ENCODE assay signal across 17 cellular contexts in genomic region chr6:36510365-36510764, GRCh38. TPM values are rescaled to one million over a fixed set of nuclear protein-coding genes. Genes with fewer than 3 reads are reported as not detected.
DNase-seq lines count a peak whose midpoint lies in the region; ATAC-seq and TF ChIP-seq lines count a peak whose summit lies in the region.
"Had no signal": no experiment of that assay in that cellular context is flagged by ENCODE, and none has a peak within 500 bp of the region (broad histone marks: within the 10 kb centered on the region; RNA-seq: fewer than 3 reads in every experiment).

No MANE protein-coding gene starts in this region.

- no peak for TF ChIP-seq CTCF in heart right ventricle (IDR thresholded peaks at IDR 0.05)
- no peak for TF ChIP-seq CTCF in right lobe of liver (IDR thresholded peaks at IDR 0.05)
- no peak for TF ChIP-seq CTCF in upper lobe of right lung (IDR thresholded peaks at IDR 0.05)
- no peak for TF ChIP-seq CTCF in adrenal gland (IDR thresholded peaks at IDR 0.05)

- TF ChIP-seq POLR2A in right lobe of liver (IDR thresholded peaks at IDR 0.05): no peak
- TF ChIP-seq POLR2A in adrenal gland (IDR thresholded peaks at IDR 0.05): no peak

- H3K9me3 ChIP-seq in heart right ventricle (no peaks in the 10 kb centered on the region), right lobe of liver (no peaks in the 10 kb centered on the region), upper lobe of right lung (no peaks in the 10 kb centered on the region), adrenal gland (replicated peaks in 1 of 3) (no peaks in the 10 kb centered on the region)

- peak overlapping the region; percentile 20 for H3K27ac Mint-ChIP-seq in activated T-helper 17 cell treated with anti-CD3 and anti-CD28 coated beads, Interleukin-2, amount 50 U/mL, for 72 hours

- H3K4me1 Mint-ChIP-seq in activated T-helper 17 cell treated with anti-CD3 and anti-CD28 coated beads, Interleukin-2, amount 50 U/mL, for 72 hours: peaks cover 20% of the 10 kb centered on the region

- 91 to 92% methylated on average over 3 of the region's 3 CpGs for WGBS in heart right ventricle, 2 donors
- 23% methylated on average over 3 of the region's 3 CpGs for WGBS in right lobe of liver (ENCODE audit: insufficient coverage, low coverage, low lambda C conversion rate, missing lambda C conversion rate)
- 92 to 100% (median 94%) methylated on average over 3 of the region's 3 CpGs for WGBS in adrenal gland, 4 donors

- H3K4me3 ChIP-seq in heart right ventricle (no peak overlapping the region), right lobe of liver (no peak overlapping the region), upper lobe of right lung (no peak overlapping the region), adrenal gland (no peak overlapping the region)

- H3K27me3 Mint-ChIP-seq in activated T-helper 17 cell treated with anti-CD3 and anti-CD28 coated beads, Interleukin-2, amount 50 U/mL, for 72 hours: no peaks in the 10 kb centered on the region

- ATAC-seq in heart right ventricle: peak in 6 of 8 donors; percentile 27 to 57 (median 48)
- ATAC-seq in activated T-helper 17 cell treated with anti-CD3 and anti-CD28 coated beads, Interleukin-2, amount 50 U/mL, for 72 hours (replicated peaks): no peak
- peak; percentile 40 to 76 (median 70) for ATAC-seq in right lobe of liver
- peak; percentile 20 for ATAC-seq in upper lobe of right lung
- ATAC-seq in GM21390 (IDR thresholded peaks at IDR 0.05; ENCODE audit: unreplicated experiment): no peak

- no peaks in the 10 kb centered on the region for H3K27me3 ChIP-seq in heart right ventricle
- no peaks in the 10 kb centered on the region for H3K27me3 ChIP-seq in right lobe of liver
- H3K27me3 ChIP-seq in upper lobe of right lung: no peaks in the 10 kb centered on the region
- H3K27me3 ChIP-seq in adrenal gland: no peaks in the 10 kb centered on the region

- intact Hi-C loops in heart right ventricle (cut with DNase I) (loop anchor here in 1 of 10 donors (10.0 kb wide), 1 partner anchor 46 kb away; no protein-coding TSS in a partner anchor), cardiac septum (cut with DNase I) (no loop called here), right lobe of liver (cut with DNase I) (no loop called here), upper lobe of right lung (cut with DNase I) (no loop called here), adrenal gland (cut with DNase I) (no loop called here)

- H3K9me3 Mint-ChIP-seq in activated T-helper 17 cell treated with anti-CD3 and anti-CD28 coated beads, Interleukin-2, amount 50 U/mL, for 72 hours: no peaks in the 10 kb centered on the region

- no peak overlapping the region for H3K4me3 Mint-ChIP-seq in activated T-helper 17 cell treated with anti-CD3 and anti-CD28 coated beads, Interleukin-2, amount 50 U/mL, for 72 hours
- H3K4me3 Mint-ChIP-seq: CD14-positive monocyte had no signal

- no peak overlapping the region for H3K27ac ChIP-seq in heart right ventricle
- no peak overlapping the region for H3K27ac ChIP-seq in right lobe of liver
- no peak overlapping the region for H3K27ac ChIP-seq in upper lobe of right lung
- no peak overlapping the region for H3K27ac ChIP-seq in adrenal gland

- H3K36me3 ChIP-seq in heart right ventricle (peaks cover 0 to 96% (median 29%) of the 10 kb centered on the region in 9 donors), right lobe of liver (peaks cover 0 to 2% (median 0%) of the 10 kb centered on the region in 4 donors), upper lobe of right lung (peaks cover 46% of the 10 kb centered on the region), adrenal gland (replicated peaks in 1 of 2) (peaks cover 0 to 39% of the 10 kb centered on the region in 2 donors)

- DNase-seq in heart right ventricle (peak in 1 of 2 donors; percentile 25), cardiac septum (ENCODE audit: low spot score) (no peak), right lobe of liver (peak; percentile 62 to 91 (median 83)), upper lobe of right lung (no peak), adrenal gland (no peak)
- DNase-seq: EL, GF-D8, Kasumi-1, NCI-H1694 treated with DMSO at 0.1 percent for 48 hours, NCI-H2081 treated with DMSO at 0.1 percent for 48 hours, NCI-H2171 treated with DMSO at 0.1 percent for 48 hours, NCI-H446, NCI-H526, SHP77 had no signal

- H3K4me1 ChIP-seq in heart right ventricle (peaks cover 0 to 10% (median 0%) of the 10 kb centered on the region in 9 donors), right lobe of liver (peaks cover 0 to 13% (median 4%) of the 10 kb centered on the region in 4 donors), upper lobe of right lung (no peaks in the 10 kb centered on the region), adrenal gland (replicated peaks in 1 of 2) (peaks cover 0 to 4% of the 10 kb centered on the region in 2 donors)

- peaks cover 66% of the 10 kb centered on the region for H3K36me3 Mint-ChIP-seq in activated T-helper 17 cell treated with anti-CD3 and anti-CD28 coated beads, Interleukin-2, amount 50 U/mL, for 72 hours (ENCODE audit: low read depth)

RNA-seq across cellular contexts. Expression of gene STK38, which starts 36.9 kb away (rescaled TPM):
- total RNA-seq in heart right ventricle (10 to 100 TPM; 13.2 to 23.8 (median 21.5) TPM), cardiac septum (31.6 TPM), right lobe of liver (10 to 100 TPM; 12.5 to 19.2 (median 16.1) TPM), upper lobe of right lung (27.8 TPM), adrenal gland (10 to 100 TPM in 6 of 8 donors, 1 to 10 TPM in 2; 7.4 to 21.3 (median 12.1) TPM)
- polyA plus RNA-seq in heart right ventricle (10 to 100 TPM; 12.9 to 22.1 TPM), adrenal gland (10 to 100 TPM; 13.9 to 17.8 (median 16.6) TPM)
- total RNA-seq in activated T-helper 17 cell treated with anti-CD3 and anti-CD28 coated beads, Interleukin-2, amount 50 U/mL, for 72 hours: 10 to 100 TPM; 24.4 to 34.3 TPM

Comparison
In these comparisons a context has a peak if more than half of its experiments do, and no peak if none do; other contexts are left out.
1. ATAC-seq: peak in heart right ventricle (6 of 8), right lobe of liver (4 of 4) and upper lobe of right lung (single experiment); none in activated T-helper 17 cell treated with anti-CD3 and anti-CD28 coated beads, Interleukin-2, amount 50 U/mL, for 72 hours (single experiment) and GM21390 (single experiment).
2. DNase-seq: peak in right lobe of liver (3 of 3); none in cardiac septum (single experiment), upper lobe of right lung (single experiment) and adrenal gland (0 of 7).